ENCODE assay signal across 25 cellular contexts in the genomic region with DNA sequence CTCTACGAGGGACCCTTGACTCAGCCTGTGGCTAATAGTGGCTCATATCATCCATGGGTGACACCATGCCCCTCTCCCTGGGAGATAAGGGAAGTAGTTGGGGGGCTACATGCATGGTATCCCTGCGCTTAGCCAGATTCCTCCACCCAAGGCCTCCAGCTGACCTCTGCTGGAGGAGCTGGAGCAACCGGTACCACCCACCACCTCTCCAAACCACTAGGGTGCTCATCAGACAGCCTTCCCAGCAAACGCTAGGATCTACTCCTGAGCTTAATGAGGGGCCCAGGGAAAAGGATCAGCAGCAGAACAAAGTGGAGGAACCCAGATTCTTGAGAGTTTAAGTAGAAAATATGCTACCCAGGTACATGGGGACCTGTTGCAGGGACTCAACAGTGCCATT.
"Had no signal": no experiment of that assay in that cellular context is flagged by ENCODE, and none has a peak within 500 bp of the region (broad histone marks: within the 10 kb centered on the region; RNA-seq: fewer than 3 reads in every experiment).

No MANE protein-coding gene starts in this region.

- H3K4me2 ChIP-seq: KMS-11 had no signal

- H3K4me1 Mint-ChIP-seq: IgD-negative memory B cell had no signal

- ATAC-seq: K562 had no signal

- FAIRE-seq: HTR-8/SVneo, K562, RCC 7860 had no signal

- H3K9me3 Mint-ChIP-seq: IgD-negative memory B cell had no signal

- H3K4me1 ChIP-seq: SJSA1 had no signal

- H3K27me3 ChIP-seq: SJSA1 had no signal

- H3K36me3 ChIP-seq: SJSA1 had no signal

- H3K27ac Mint-ChIP-seq: IgD-negative memory B cell had no signal

- H3K9ac ChIP-seq: KMS-11 had no signal

- H3K4me3 Mint-ChIP-seq: IgD-negative memory B cell had no signal

- DNase-seq: Kasumi-1, MM.1S, NCI-H1092 treated with DMSO at 0.1 percent for 48 hours, NCI-H1436, NCI-H187, NCI-H2029, NCI-H2081 treated with DMSO at 0.1 percent for 48 hours, NCI-H2171, NCI-H226, NCI-H446, NCI-H510A, NCI-H524 treated with DMSO at 0.1 percent for 48 hours, NCI-H69, NCI-H774, Right ventricle myocardium superior, RPMI8226, SIG-M5 had no signal

- H3K4me3 ChIP-seq: K562, SJSA1, SK-N-MC had no signal

- H3K27ac ChIP-seq: HL-60, KMS-11, SJSA1, SK-N-MC had no signal
